ENCODE assay signal across 8 cellular contexts in genomic region chrX:155056877-155057792, GRCh38. TPM values are rescaled to one million over a fixed set of nuclear protein-coding genes. Genes with fewer than 3 reads are reported as not detected.
DNase-seq lines count a peak whose midpoint lies in the region; ATAC-seq lines count a peak whose summit lies in the region.

No MANE protein-coding gene starts in this region.

- DNase-seq in CD8-positive, alpha-beta memory T cell: peak; percentile 29 to 67 (median 51)
- DNase-seq in GM19238 (ENCODE audit: insufficient read length, low spot score) (peak; percentile 23), HPDE6-E6E7 (ENCODE audit: extremely low spot score) (peak; percentile 63), SK-MEL-5 (ENCODE audit: low read depth, low spot score) (peak; percentile 77), amniotic stem cell (lab: John Stamatoyannopoulos, UW) (peak; percentile 6), left cardiac atrium (peak; percentile 59), posterior vena cava (ENCODE audit: low spot score) (peak; percentile 85)

- peak overlapping the region; percentile 36 to 93 (median 72) for H3K27ac Mint-ChIP-seq in CD8-positive, alpha-beta memory T cell

- H3K4me3 Mint-ChIP-seq in CD8-positive, alpha-beta memory T cell: peak overlapping the region in 6 of 7 donors; percentile 34 to 83 (median 70)

- no peaks in the 10 kb centered on the region for H3K27me3 Mint-ChIP-seq in CD8-positive, alpha-beta memory T cell

- in situ Hi-C loops in SK-MEL-5 (cut with HindIII; ENCODE audit: low pct_unique_long_range_greater_than_20kb, low sequenced_read_pairs): no loop called here

- H3K36me3 Mint-ChIP-seq in CD8-positive, alpha-beta memory T cell: peaks cover 0 to 39% (median 4%) of the 10 kb centered on the region in 3 donors

- H3K4me3 ChIP-seq in CD8-positive, alpha-beta memory T cell (ENCODE audit: low read length): peak overlapping the region; percentile 3

- no peaks in the 10 kb centered on the region for H3K9me3 Mint-ChIP-seq in CD8-positive, alpha-beta memory T cell

- ATAC-seq in left cardiac atrium: peak; percentile 87 to 93
- no peak for ATAC-seq in HG02588 (IDR thresholded peaks at IDR 0.05; ENCODE audit: unreplicated experiment)

- CTCF ChIA-PET in CD8-positive, alpha-beta memory T cell (lab: Charles Lee): interaction anchor here (0.8 to 2.1 kb wide), 10 partner anchors 10 to 137 kb away, joined by 3 to 13 read pairs (median 4); partner anchors contain the start of gene FUNDC2

- H3K36me3 ChIP-seq in CD8-positive, alpha-beta memory T cell (ENCODE audit: insufficient read depth, low read length): no peaks in the 10 kb centered on the region

- H3K27me3 ChIP-seq in CD8-positive, alpha-beta memory T cell (ENCODE audit: insufficient read depth, low read length, poor library complexity, severe bottlenecking): no peaks in the 10 kb centered on the region

- H3K27ac ChIP-seq in CD8-positive, alpha-beta memory T cell (ENCODE audit: low read depth, low read length): no peak overlapping the region

- intact Hi-C loops in left cardiac atrium (cut with DNase I): loop anchor here (5.0 to 10.0 kb wide), 2 partner anchors 62 to 75 kb away; no protein-coding TSS in a partner anchor
- intact Hi-C loops in posterior vena cava (cut with DNase I): no loop called here

- H3K9me3 ChIP-seq in CD8-positive, alpha-beta memory T cell (ENCODE audit: low read length): no peaks in the 10 kb centered on the region

- peaks cover 13 to 23% (median 22%) of the 10 kb centered on the region in 3 donors for H3K4me1 Mint-ChIP-seq in CD8-positive, alpha-beta memory T cell

- POLR2A ChIA-PET in CD8-positive, alpha-beta memory T cell (lab: Charles Lee): interaction anchor here (1.3 kb wide), 1 partner anchor 30 kb away, joined by 12 read pairs; the partner anchor contains the start of gene FUNDC2

- H3K4me1 ChIP-seq in CD8-positive, alpha-beta memory T cell (ENCODE audit: insufficient read depth, low read length): peaks cover 9% of the 10 kb centered on the region

RNA-seq across cellular contexts. Expression of gene CMC4, which starts 13.8 kb away (rescaled TPM):
- 1 to 10 TPM; 3.6 to 4.3 TPM for total RNA-seq in CD8-positive, alpha-beta memory T cell
- 28.7 TPM for polyA plus RNA-seq in CD8-positive, alpha-beta memory T cell
- total RNA-seq in SK-MEL-5 (2014; rRNA removed; shearing (Covaris generic)): 12.5 and 15.8 TPM in 2 replicates
- 11.8 and 13.2 TPM in 2 replicates for polyA plus RNA-seq in SK-MEL-5 (2015; cell fraction: cytosol; rRNA removed)
- 2.8 and 4.3 TPM in 2 replicates for polyA plus RNA-seq in SK-MEL-5 (2015; cell fraction: nucleus; rRNA removed)
- total RNA-seq in left cardiac atrium (10 to 100 TPM; 18.4 to 19.4 TPM), posterior vena cava (1 to 10 TPM; 3.7 to 5.8 TPM)

RNA-seq across cellular contexts. Expression of gene MTCP1, which starts 13.8 kb away (rescaled TPM):
- 10 to 100 TPM; 22.6 to 24.2 TPM for total RNA-seq in CD8-positive, alpha-beta memory T cell
- polyA plus RNA-seq in CD8-positive, alpha-beta memory T cell: 21.8 TPM
- 16.9 and 20.7 TPM in 2 replicates for total RNA-seq in SK-MEL-5 (2014; rRNA removed; shearing (Covaris generic))
- polyA plus RNA-seq in SK-MEL-5 (2015; cell fraction: cytosol; rRNA removed): 2.7 and 4.1 TPM in 2 replicates
- 53.7 and 73.1 TPM in 2 replicates for polyA plus RNA-seq in SK-MEL-5 (2015; cell fraction: nucleus; rRNA removed)
- total RNA-seq in left cardiac atrium (10 to 100 TPM; 51.5 to 53.6 TPM), posterior vena cava (10 to 100 TPM; 15.7 to 22.7 TPM)

RNA-seq across cellular contexts. Expression of gene BRCC3, which starts 14.2 kb away (rescaled TPM):
- 10 to 100 TPM; 37.0 to 41.3 TPM for total RNA-seq in CD8-positive, alpha-beta memory T cell
- polyA plus RNA-seq in CD8-positive, alpha-beta memory T cell: 27.3 TPM
- 6.3 and 8.1 TPM in 2 replicates for total RNA-seq in SK-MEL-5 (2014; rRNA removed; shearing (Covaris generic))
- polyA plus RNA-seq in SK-MEL-5 (2015; cell fraction: cytosol; rRNA removed): 8.6 and 10.4 TPM in 2 replicates
- 8.9 and 12.6 TPM in 2 replicates for polyA plus RNA-seq in SK-MEL-5 (2015; cell fraction: nucleus; rRNA removed)
- total RNA-seq in left cardiac atrium: 10 to 100 TPM; 11.8 to 13.4 TPM
- 10 to 100 TPM; 13.4 to 15.2 TPM for total RNA-seq in posterior vena cava

RNA-seq across cellular contexts. Expression of gene FUNDC2, which starts 30.5 kb away (rescaled TPM):
- total RNA-seq in CD8-positive, alpha-beta memory T cell: 100 to 1,000 TPM in 1 of 2 experiments, 10 to 100 TPM in 1; 96.4 to 104 TPM
- polyA plus RNA-seq in CD8-positive, alpha-beta memory T cell: 178 TPM
- total RNA-seq in SK-MEL-5 (2014; rRNA removed; shearing (Covaris generic)): 70.0 and 81.8 TPM in 2 replicates
- polyA plus RNA-seq in SK-MEL-5 (2015; cell fraction: cytosol; rRNA removed): 36.0 and 44.4 TPM in 2 replicates
- 14.8 and 25.0 TPM in 2 replicates for polyA plus RNA-seq in SK-MEL-5 (2015; cell fraction: nucleus; rRNA removed)
- total RNA-seq in left cardiac atrium: 100 to 1,000 TPM; 268 to 283 TPM
- 100 to 1,000 TPM; 125 to 126 TPM for total RNA-seq in posterior vena cava

RNA-seq across cellular contexts. Expression of gene F8, which starts 34.6 kb away (rescaled TPM):
- 10 to 100 TPM; 10.8 to 11.9 TPM for total RNA-seq in CD8-positive, alpha-beta memory T cell
- polyA plus RNA-seq in CD8-positive, alpha-beta memory T cell: 15.2 TPM
- 0.50 and 0.56 TPM in 2 replicates for total RNA-seq in SK-MEL-5 (2014; rRNA removed; shearing (Covaris generic))
- 1.4 and 3.6 TPM in 2 replicates for polyA plus RNA-seq in SK-MEL-5 (2015; cell fraction: cytosol; rRNA removed)
- polyA plus RNA-seq in SK-MEL-5 (2015; cell fraction: nucleus; rRNA removed): 0.07 and 2.1 TPM in 2 replicates
- total RNA-seq in left cardiac atrium: 10 to 100 TPM; 45.7 to 53.6 TPM
- 10 to 100 TPM; 28.1 to 31.0 TPM for total RNA-seq in posterior vena cava

Comparison
In these comparisons a context has a peak if more than half of its experiments do, and no peak if none do; other contexts are left out.
1. DNase-seq: peak in every context shown above with its lines; median percentile 85 in posterior vena cava; 77 in SK-MEL-5; 63 in HPDE6-E6E7; 59 in left cardiac atrium; 51 in CD8-positive, alpha-beta memory T cell; 23 in GM19238; 6 in amniotic stem cell.
2. intact Hi-C loops: an anchor here in left cardiac atrium (5.0 to 10.0 kb wide); none called in posterior vena cava.